25 cellular contexts compared by ENCODE assay signal in genomic region chr15:70770863-70771262, GRCh38. TPM values are rescaled to one million over a fixed set of nuclear protein-coding genes. Genes with fewer than 3 reads are reported as not detected.
DNase-seq lines count a peak whose midpoint lies in the region; ATAC-seq and TF ChIP-seq lines count a peak whose summit lies in the region.
"Had no signal": no experiment of that assay in that cellular context is flagged by ENCODE, and none has a peak within 500 bp of the region (broad histone marks: within the 10 kb centered on the region; RNA-seq: fewer than 3 reads in every experiment).

No MANE protein-coding gene starts in this region.

- H4K91ac ChIP-seq in IMR-90 (ENCODE audit: insufficient read depth, low read depth, low read length): no peak overlapping the region

- WGBS in IMR-90 (ENCODE audit: extremely low coverage in 2 of 2, insufficient read length in 1 of 2), 2 experiments: no CpG with 5 or more reads among the region's 3 CpGs
- 86% methylated on average over 3 of the region's 3 CpGs for WGBS in smooth muscle cell (ENCODE audit: low lambda C conversion rate)

- no TSS peak for BruUV-seq in IMR-90 (replicated peaks; lab: Mats Ljungman, UMichigan)

- no peaks in the 10 kb centered on the region for H3K36me3 Mint-ChIP-seq in T-helper 17 cell (ENCODE audit: low read depth)
- H3K36me3 Mint-ChIP-seq: IgD-negative memory B cell had no signal

- ATAC-seq in IMR-90 (ENCODE audit: low read depth) (no peak), T-helper 17 cell (peak; percentile 45), esophagus mucosa (peak; percentile 84), HG03457 (IDR thresholded peaks at IDR 0.05; ENCODE audit: unreplicated experiment) (no peak)
- ATAC-seq: right cardiac atrium had no signal

- no peaks in the 10 kb centered on the region for H3K36me3 ChIP-seq in IMR-90 (ENCODE audit: control insufficient read depth, insufficient read depth, low read length)
- no peaks in the 10 kb centered on the region for H3K36me3 ChIP-seq in smooth muscle cell (ENCODE audit: low read depth)
- H3K36me3 ChIP-seq: suprapubic skin had no signal

- H3K4me1 ChIP-seq in IMR-90 (ENCODE audit: control insufficient read depth, insufficient read depth, low read length) (peaks cover 10% of the 10 kb centered on the region), smooth muscle cell (ENCODE audit: low read depth) (peaks cover 14% of the 10 kb centered on the region)
- H3K4me1 ChIP-seq: parathyroid adenoma, suprapubic skin had no signal

- no peak for TF ChIP-seq POLR2A in IMR-90 (IDR thresholded peaks at IDR 0.05; ENCODE audit: low read depth, low read length)

- POLR2A ChIA-PET in IMR-90 (lab: Charles Lee; ENCODE audit: unreplicated experiment): no interaction called here

- no peak overlapping the region for H2BK15ac ChIP-seq in IMR-90 (ENCODE audit: low read depth, low read length)

- H3K79me2 ChIP-seq in smooth muscle cell (ENCODE audit: low read depth): no peaks in the 10 kb centered on the region
- H3K79me2 ChIP-seq: parathyroid adenoma had no signal

- CTCF ChIA-PET in IMR-90 (lab: Yijun Ruan, JAX): interaction anchor here (0.5 kb wide), 1 partner anchor 19 kb away, joined by 6 read pairs; no protein-coding TSS in a partner anchor

- H3K4me3 Mint-ChIP-seq in T-helper 17 cell: no peak overlapping the region
- H3K4me3 Mint-ChIP-seq: activated T-cell treated with anti-CD3 and anti-CD28 coated beads, Interleukin-2, amount 50 U/mL, for 24 hours; IgD-negative memory B cell had no signal

- H3K4me2 ChIP-seq in IMR-90 (ENCODE audit: low read depth, low read length) (no peak overlapping the region), smooth muscle cell (no peak overlapping the region)
- H3K4me2 ChIP-seq: SK-N-SH had no signal

- H3K9ac ChIP-seq in IMR-90 (ENCODE audit: low read depth, low read length) (no peak overlapping the region), smooth muscle cell (ENCODE audit: low read depth) (no peak overlapping the region)
- H3K9ac ChIP-seq: parathyroid adenoma, SK-N-SH had no signal

- in situ Hi-C loops in IMR-90 (cut with MboI; ENCODE audit: low sequenced_read_pairs): no loop called here

- no peak overlapping the region for H4K8ac ChIP-seq in IMR-90 (ENCODE audit: low read depth in 2 of 2, low read length in 2 of 2)

- no peak overlapping the region for H4K5ac ChIP-seq in IMR-90 (ENCODE audit: low read depth, low read length)

- no peak overlapping the region for H3K56ac ChIP-seq in IMR-90 (ENCODE audit: extremely low read depth, insufficient read depth, low read length)

- H3K27ac ChIP-seq in IMR-90 (ENCODE audit: insufficient read depth, low read length) (no peak overlapping the region), smooth muscle cell (ENCODE audit: low read depth) (peak overlapping the region; percentile 42)
- H3K27ac ChIP-seq: parathyroid adenoma, suprapubic skin had no signal

- DNase-seq in IMR-90: no peak
- no peak for DNase-seq in T-helper 17 cell
- DNase-seq in smooth muscle cell (lab: John Stamatoyannopoulos, UW; ENCODE audit: unreplicated experiment): no peak
- no peak for DNase-seq in stimulated activated CD4-positive, alpha-beta T cell treated with anti-CD3 and anti-CD28 coated beads, Interleukin-15, amount 100 ng/mL, for 24 hours
- no peak for DNase-seq in NCI-H526 treated with DMSO at 0.1 percent for 48 hours (lab: John Stamatoyannopoulos, UW)
- DNase-seq: activated CD4-positive, alpha-beta T cell treated with anti-CD3 and anti-CD28 coated beads for 48 hours; activated gamma-delta T cell treated with Interleukin-2 at 50 U/mL for 16 hours; activated T-cell treated with anti-CD3 and anti-CD28 coated beads, Interleukin-2, amount 50 U/mL, for 24 hours; Calu3; DMS79 treated with DMSO at 0.1 percent for 48 hours; head of caudate nucleus; kidney; NCI-H1105; NCI-H2029; NCI-H748 treated with DMSO at 0.1 percent for 48 hours; right cardiac atrium; SK-N-SH; stimulated activated CD4-positive, alpha-beta T cell treated with anti-CD3 and anti-CD28 coated beads, Interleukin-4, amount 100 ng/mL, for 1 hour; T-helper 2 cell had no signal

- peak overlapping the region; percentile 21; the same call in 1 of the 2 replicates for H3K18ac ChIP-seq in IMR-90 (ENCODE audit: low read depth, low read length)

- no peak for TF ChIP-seq RAD21 in IMR-90 (IDR thresholded peaks at IDR 0.05; ENCODE audit: low read length)

- H2BK120ac ChIP-seq in IMR-90 (ENCODE audit: low read depth, low read length): peak overlapping the region; percentile 61; the same call in 1 of the 2 replicates

- H2AFZ ChIP-seq in IMR-90 (replicated peaks; ENCODE audit: low read length, poor library complexity) (no peak overlapping the region), smooth muscle cell (ENCODE audit: low read depth) (peak overlapping the region; percentile 28)
- H2AFZ ChIP-seq: parathyroid adenoma had no signal

- peak overlapping the region; percentile 6; the same call in 1 of the 2 replicates for H3K23ac ChIP-seq in IMR-90 (ENCODE audit: low read depth, low read length)

- no peak overlapping the region for H2AK9ac ChIP-seq in IMR-90 (replicated peaks; ENCODE audit: low read depth, low read length, poor library complexity)

- H3K27ac Mint-ChIP-seq in T-helper 17 cell: no peak overlapping the region
- H3K27ac Mint-ChIP-seq: activated T-cell treated with anti-CD3 and anti-CD28 coated beads, Interleukin-2, amount 50 U/mL, for 24 hours; IgD-negative memory B cell had no signal

- TF ChIP-seq CTCF in IMR-90 (conservative IDR thresholded peaks at IDR 0.05; ENCODE audit: low read depth, low read length) (no peak), smooth muscle cell (IDR thresholded peaks at IDR 0.05; ENCODE audit: borderline replicate concordance, insufficient read depth, poor library complexity, severe bottlenecking) (no peak)

- peak overlapping the region; percentile 56 for H2BK20ac ChIP-seq in IMR-90 (ENCODE audit: low read depth, low read length)

- no peaks in the 10 kb centered on the region for H3K9me3 ChIP-seq in IMR-90 (ENCODE audit: control insufficient read depth, insufficient read depth, low read length)
- H3K9me3 ChIP-seq in T-helper 17 cell (ENCODE audit: control insufficient read depth, low read length, poor library complexity, severe bottlenecking): no peaks in the 10 kb centered on the region
- H3K9me3 ChIP-seq in smooth muscle cell (replicated peaks; ENCODE audit: low read depth): no peaks in the 10 kb centered on the region
- H3K9me3 ChIP-seq: SK-N-SH, suprapubic skin had no signal

- 0 out of 2 replicates have a peak, but pooled peaks cover 4% of the 10 kb centered on the region for H3K9me1 ChIP-seq in IMR-90 (ENCODE audit: insufficient read depth, low read length)

- H3K79me1 ChIP-seq in IMR-90 (ENCODE audit: low read depth in 1 of 2, low read length in 2 of 2): peaks cover 0 to 10% of the 10 kb centered on the region in 2 experiments; a peak in 2 of 4 replicates

- no peak overlapping the region for H2BK5ac ChIP-seq in IMR-90 (ENCODE audit: low read depth, low read length, poor library complexity, severe bottlenecking)

- no peak overlapping the region for H2AK5ac ChIP-seq in IMR-90 (ENCODE audit: low read depth, low read length)

- H4K20me1 ChIP-seq in IMR-90 (ENCODE audit: insufficient read depth, low read length): no peaks in the 10 kb centered on the region
- H4K20me1 ChIP-seq in smooth muscle cell (ENCODE audit: low read depth): no peaks in the 10 kb centered on the region

- H3F3A ChIP-seq in smooth muscle cell (ENCODE audit: low read depth): peaks cover 7% of the 10 kb centered on the region

- intact Hi-C loops in IMR-90 (cut with micrococcal nuclease): no loop called here

- no peaks in the 10 kb centered on the region for H3K27me3 ChIP-seq in IMR-90 (ENCODE audit: control insufficient read depth, insufficient read depth, low read length)
- H3K27me3 ChIP-seq in smooth muscle cell (ENCODE audit: low read depth): no peaks in the 10 kb centered on the region
- H3K27me3 ChIP-seq: suprapubic skin had no signal

- no peak overlapping the region for H3K14ac ChIP-seq in IMR-90 (replicated peaks; ENCODE audit: low read depth, low read length)

- no peak overlapping the region for H3K4me3 ChIP-seq in IMR-90 (ENCODE audit: insufficient read depth, low read depth, low read length)
- H3K4me3 ChIP-seq in smooth muscle cell: no peak overlapping the region
- H3K4me3 ChIP-seq: lung, suprapubic skin had no signal

- H3K4ac ChIP-seq in IMR-90 (ENCODE audit: low read depth, low read length): no peak overlapping the region

- H3K4me1 Mint-ChIP-seq in T-helper 17 cell: peaks cover 3% of the 10 kb centered on the region

- dilution Hi-C loops in IMR-90 (cut with HindIII; ENCODE audit: low sequenced_read_pairs, unreplicated experiment): no loop called here

- no peaks in the 10 kb centered on the region for H3K27me3 Mint-ChIP-seq in T-helper 17 cell

TF ChIP-seq in IMR-90, 13 proteins besides CTCF, POLR2A, EP300 and RAD21:
- TF ChIP-seq USF2 (IDR thresholded peaks at IDR 0.05; ENCODE audit: low read depth, low read length) (no peak), MAZ (IDR thresholded peaks at IDR 0.05; ENCODE audit: borderline replicate concordance, low read depth, low read length) (no peak), RFX5 (IDR thresholded peaks at IDR 0.05; ENCODE audit: low read depth, low read length) (no peak), MAFK (IDR thresholded peaks at IDR 0.05; ENCODE audit: low read depth, low read length) (no peak), NFE2L2 (IDR thresholded peaks at IDR 0.05; ENCODE audit: low read depth, low read length) (no peak)
TF ChIP-seq in IMR-90: peak in this region for 0.

RNA-seq across cellular contexts. Expression of gene UACA, which starts 7.5 kb away (rescaled TPM):
- total RNA-seq in IMR-90 (2012; rRNA removed): 505 and 507 TPM in 2 replicates
- polyA plus RNA-seq in IMR-90 (2012; rRNA removed): 127 and 156 TPM in 2 replicates
- polyA plus RNA-seq in IMR-90 (2012; cell fraction: cytosol; rRNA removed): 34.2 and 47.8 TPM in 2 replicates
- 121 and 277 TPM in 2 replicates for polyA plus RNA-seq in IMR-90 (2012; cell fraction: nucleus; rRNA removed; ENCODE audit: low replicate concordance)
- 1 to 10 TPM; 1.3 to 1.7 TPM for total RNA-seq in T-helper 17 cell
- 33.4 TPM for total RNA-seq in esophagus mucosa
- 109 and 121 TPM in 2 replicates for total RNA-seq in smooth muscle cell
- polyA plus RNA-seq in smooth muscle cell: 147 and 153 TPM in 2 replicates

Comparison
In these comparisons a context has a peak if more than half of its experiments do, and no peak if none do; other contexts are left out.
1. ATAC-seq: peak in T-helper 17 cell (single experiment) and esophagus mucosa (single experiment); none in IMR-90 (single experiment) and HG03457 (single experiment).
2. RNA of gene UACA, which starts 7.5 kb away (total RNA-seq): 505 to 507 TPM in IMR-90, 109 to 121 TPM in smooth muscle cell and 33.4 TPM in esophagus mucosa (single experiment); 1.3 to 1.7 TPM in T-helper 17 cell; every median in the first group is over 10 times any median in the second.